In the genomic region with DNA sequence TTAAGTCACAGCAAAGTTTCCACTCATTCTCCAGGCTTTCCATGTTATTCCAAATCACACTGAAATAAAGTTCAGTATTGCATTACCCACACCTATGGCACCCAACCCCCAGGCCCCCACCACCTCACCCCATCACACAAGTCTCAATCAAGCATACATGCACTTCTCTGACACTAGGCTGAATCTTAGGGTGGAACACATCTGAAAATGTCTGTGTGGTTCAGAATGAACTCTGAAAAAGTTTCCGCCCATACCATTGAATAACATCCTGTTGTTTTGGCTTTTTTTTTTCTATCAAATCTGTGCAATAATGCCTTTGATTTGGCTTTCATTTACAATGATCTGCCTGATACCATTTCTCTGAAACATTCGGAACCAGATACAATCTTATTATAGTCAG, we compare ENCODE assay signal across 14 cellular contexts. TPM values are rescaled to one million over a fixed set of nuclear protein-coding genes. Genes with fewer than 3 reads are reported as not detected.
DNase-seq lines count a peak whose midpoint lies in the region; ATAC-seq and TF ChIP-seq lines count a peak whose summit lies in the region.
"Had no signal": no experiment of that assay in that cellular context is flagged by ENCODE, and none has a peak within 500 bp of the region (broad histone marks: within the 10 kb centered on the region; RNA-seq: fewer than 3 reads in every experiment).

No MANE protein-coding gene starts in this region.

- H3K36me3 ChIP-seq in CD8-positive, alpha-beta T cell (ENCODE audit: insufficient read depth, low read length) = no peaks in the 10 kb centered on the region
- no peaks in the 10 kb centered on the region for H3K36me3 ChIP-seq in naive thymus-derived CD4-positive, alpha-beta T cell (ENCODE audit: control insufficient read depth in 2 of 3, insufficient read depth in 3 of 3, low read length in 3 of 3)

- no peaks in the 10 kb centered on the region for H3K9me3 ChIP-seq in CD8-positive, alpha-beta T cell (ENCODE audit: low read length)
- H3K9me3 ChIP-seq in naive thymus-derived CD4-positive, alpha-beta T cell (ENCODE audit: control insufficient read depth in 2 of 3, low read length in 3 of 3) = no peaks in the 10 kb centered on the region

- H3K27me3 ChIP-seq in CD8-positive, alpha-beta T cell (ENCODE audit: insufficient read depth, low read length) = no peaks in the 10 kb centered on the region
- H3K27me3 ChIP-seq in naive thymus-derived CD4-positive, alpha-beta T cell (ENCODE audit: control insufficient read depth in 2 of 2, insufficient read depth in 2 of 2, low read length in 2 of 2) = no peaks in the 10 kb centered on the region

- H3K27me3 Mint-ChIP-seq in CD8-positive, alpha-beta T cell (ENCODE audit: low read depth) = no peaks in the 10 kb centered on the region
- H3K27me3 Mint-ChIP-seq in naive thymus-derived CD4-positive, alpha-beta T cell = no peaks in the 10 kb centered on the region

- peak in 5 of 7 experiments; percentile 36 to 72 (median 57) for DNase-seq in CD8-positive, alpha-beta T cell
- DNase-seq in T-helper 2 cell = peak in 4 of 5 experiments; percentile 18 to 93 (median 42)
- peak; percentile 27 for DNase-seq in activated T-helper 9 cell treated with anti-CD3 and anti-CD28 coated beads, Interleukin-2, amount 50 U/mL, for 16 hours (ENCODE audit: low read depth)
- DNase-seq in naive thymus-derived CD4-positive, alpha-beta T cell = peak in 7 of 9 donors; percentile 69 to 86 (median 84)
- DNase-seq in dedifferentiated amniotic fluid mesenchymal stem cell (ENCODE audit: extremely low spot score) = no peak
- DNase-seq: caudate nucleus, GDM1, left colon, NCI-H1930, nephron progenitor cell, retina had no signal

- no peak for TF ChIP-seq CTCF in CD8-positive, alpha-beta T cell (IDR thresholded peaks at IDR 0.05)

- intact Hi-C loops in CD8-positive, alpha-beta T cell (cut with DNase I, micrococcal nuclease) = loop anchor here (1.0 to 10.0 kb wide), 4 partner anchors 8 to 475 kb away; a partner anchor contains a TSS
- intact Hi-C loops in naive thymus-derived CD4-positive, alpha-beta T cell (cut with micrococcal nuclease) = loop anchor here (1.0 to 5.0 kb wide), 11 partner anchors 8 to 715 kb away; a partner anchor contains a TSS

- peak overlapping the region; percentile 11 for H3K4me3 ChIP-seq in CD8-positive, alpha-beta T cell (ENCODE audit: low read depth, low read length)
- H3K4me3 ChIP-seq in naive thymus-derived CD4-positive, alpha-beta T cell (ENCODE audit: low read length) = peak overlapping the region; percentile 54

- peak; percentile 41 for ATAC-seq in CD8-positive, alpha-beta T cell
- peak; percentile 64 for ATAC-seq in naive thymus-derived CD4-positive, alpha-beta T cell
- no peak for ATAC-seq in GM18520 (IDR thresholded peaks at IDR 0.05; ENCODE audit: unreplicated experiment)
- no peak for ATAC-seq in HG03432 (IDR thresholded peaks at IDR 0.05; ENCODE audit: unreplicated experiment)
- ATAC-seq: HCT116, left colon had no signal

- H3K27ac Mint-ChIP-seq in CD8-positive, alpha-beta T cell = peak overlapping the region; percentile 100
- H3K27ac Mint-ChIP-seq in naive thymus-derived CD4-positive, alpha-beta T cell = peak overlapping the region; percentile 97 to 100 (median 99)
- H3K27ac Mint-ChIP-seq: nephron progenitor cell had no signal

- POLR2A ChIA-PET in CD8-positive, alpha-beta T cell (lab: Charles Lee) = interaction anchor here (0.6 to 11.7 kb wide), 8 partner anchors 15 to 236 kb away, joined by 3 to 285 read pairs (median 14); a partner anchor contains a TSS
- POLR2A ChIA-PET in naive thymus-derived CD4-positive, alpha-beta T cell (lab: Charles Lee) = interaction anchor here (0.6 to 23.7 kb wide), 12 partner anchors 19 to 239 kb away, joined by 3 to 834 read pairs (median 18); a partner anchor contains a TSS

- peak overlapping the region; percentile 70 for H3K27ac ChIP-seq in CD8-positive, alpha-beta T cell (ENCODE audit: low read depth, low read length)
- H3K27ac ChIP-seq in naive thymus-derived CD4-positive, alpha-beta T cell (ENCODE audit: low read depth, low read length) = peak overlapping the region; percentile 92

- H3K4me1 ChIP-seq in CD8-positive, alpha-beta T cell (ENCODE audit: insufficient read depth, low read length) = peaks cover 98% of the 10 kb centered on the region
- peaks cover 92 to 95% of the 10 kb centered on the region in 2 donors for H3K4me1 ChIP-seq in naive thymus-derived CD4-positive, alpha-beta T cell (ENCODE audit: control insufficient read depth in 2 of 2, insufficient read depth in 2 of 2, low read length in 2 of 2)

- peak overlapping the region; percentile 46 for H3K4me3 Mint-ChIP-seq in CD8-positive, alpha-beta T cell
- peak overlapping the region; percentile 61 to 96 (median 82) for H3K4me3 Mint-ChIP-seq in naive thymus-derived CD4-positive, alpha-beta T cell
- H3K4me3 Mint-ChIP-seq: nephron progenitor cell had no signal

- no peaks in the 10 kb centered on the region for H3K9me3 Mint-ChIP-seq in CD8-positive, alpha-beta T cell
- H3K9me3 Mint-ChIP-seq in naive thymus-derived CD4-positive, alpha-beta T cell = no peaks in the 10 kb centered on the region
- H3K9me3 Mint-ChIP-seq: nephron progenitor cell had no signal

- no peaks in the 10 kb centered on the region for H3K36me3 Mint-ChIP-seq in CD8-positive, alpha-beta T cell
- H3K36me3 Mint-ChIP-seq in naive thymus-derived CD4-positive, alpha-beta T cell = peaks cover 0 to 26% (median 0%) of the 10 kb centered on the region in 5 donors

- CTCF ChIA-PET in CD8-positive, alpha-beta T cell (lab: Charles Lee) = interaction anchor here (0.6 to 20.9 kb wide), 10 partner anchors 8 to 349 kb away, joined by 3 to 401 read pairs (median 8); a partner anchor contains a TSS
- CTCF ChIA-PET in naive thymus-derived CD4-positive, alpha-beta T cell (lab: Charles Lee) = interaction anchor here (2.0 to 9.6 kb wide), 7 partner anchors 10 to 156 kb away, joined by 8 to 86 read pairs (median 33); a partner anchor contains a TSS

- H3K4me1 Mint-ChIP-seq in CD8-positive, alpha-beta T cell (ENCODE audit: low read depth) = peaks cover 95% of the 10 kb centered on the region
- H3K4me1 Mint-ChIP-seq in naive thymus-derived CD4-positive, alpha-beta T cell = peaks cover 52 to 96% (median 93%) of the 10 kb centered on the region in 7 donors
- H3K4me1 Mint-ChIP-seq: nephron progenitor cell had no signal

RNA-seq across cellular contexts. Expression of a gene that starts 25.8 kb away (rescaled TPM):
- 10 to 100 TPM; 24.0 to 26.7 TPM for total RNA-seq in CD8-positive, alpha-beta T cell
- total RNA-seq in naive thymus-derived CD4-positive, alpha-beta T cell = 10 to 100 TPM; 27.1 to 50.5 (median 46.6) TPM
- polyA plus RNA-seq in naive thymus-derived CD4-positive, alpha-beta T cell = 10 to 100 TPM; 14.3 to 16.6 TPM

Comparison
In these comparisons a context has a peak if more than half of its experiments do, and no peak if none do; other contexts are left out.
1. ATAC-seq: peak in CD8-positive, alpha-beta T cell (single experiment) and naive thymus-derived CD4-positive, alpha-beta T cell (single experiment); none in GM18520 (single experiment) and HG03432 (single experiment).